In genomic region chr1:171835891-171836290, GRCh38 we compare ENCODE assay signal across 6 cellular contexts. TPM values are rescaled to one million over a fixed set of nuclear protein-coding genes. Genes with fewer than 3 reads are reported as not detected.
"Had no signal": no experiment of that assay in that cellular context is flagged by ENCODE, and none has a peak within 500 bp of the region (broad histone marks: within the 10 kb centered on the region; RNA-seq: fewer than 3 reads in every experiment).

No MANE protein-coding gene starts in this region.

- H3K4me3 Mint-ChIP-seq: IgD-negative memory B cell had no signal

- ATAC-seq: HepG2, K562 had no signal

- FAIRE-seq: HepG2, HTR-8/SVneo, K562 had no signal

- DNase-seq: IMR-90 had no signal

- H3K27me3 Mint-ChIP-seq: IgD-negative memory B cell had no signal

- H3K4me3 ChIP-seq: K562 had no signal

- H3K27ac ChIP-seq: HL-60 had no signal

- H3K9me3 Mint-ChIP-seq: IgD-negative memory B cell had no signal

- H3K27ac Mint-ChIP-seq: IgD-negative memory B cell had no signal

RNA-seq across cellular contexts. Expression of gene DNM3, which starts 5.4 kb away (rescaled TPM):
- total RNA-seq: HepG2 had no signal
